20 cellular contexts compared by ENCODE assay signal in the genomic region with DNA sequence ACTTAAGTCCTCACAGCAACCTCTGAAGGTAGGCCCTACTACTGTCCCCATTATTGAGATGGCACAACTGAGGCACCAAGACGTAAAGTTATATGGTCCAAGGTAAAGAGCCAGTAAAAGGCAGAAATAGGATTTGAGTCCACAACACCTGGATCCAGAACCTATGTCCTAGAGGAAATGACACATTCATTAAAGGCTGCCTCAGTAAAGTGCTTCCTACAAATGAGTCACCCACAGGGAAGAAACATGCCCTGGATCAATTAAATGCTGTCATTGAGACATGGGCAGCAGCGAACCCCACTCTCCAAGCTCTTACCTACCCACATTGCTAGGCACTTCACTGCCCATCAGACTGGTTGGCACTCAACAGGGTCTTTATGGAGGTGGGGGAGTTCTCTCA.
DNase-seq lines count a peak whose midpoint lies in the region; ATAC-seq, FAIRE-seq and TF ChIP-seq lines count a peak whose summit lies in the region.
"Had no signal": no experiment of that assay in that cellular context is flagged by ENCODE, and none has a peak within 500 bp of the region (broad histone marks: within the 10 kb centered on the region; RNA-seq: fewer than 3 reads in every experiment).

No MANE protein-coding gene starts in this region.

- H3K4me1 ChIP-seq in HepG2 (ENCODE audit: insufficient read depth, low read length) (no peaks in the 10 kb centered on the region), right lobe of liver (no peaks in the 10 kb centered on the region), keratinocyte (ENCODE audit: control insufficient read depth, extremely low read depth, insufficient read depth, low read length) (peaks cover 5% of the 10 kb centered on the region)
- H3K4me1 ChIP-seq: A549, Caco-2 had no signal

- no peaks in the 10 kb centered on the region for H3K79me2 ChIP-seq in HepG2 (ENCODE audit: insufficient read depth, low read length)
- H3K79me2 ChIP-seq in keratinocyte (ENCODE audit: control insufficient read depth, insufficient read depth, low read length) = no peaks in the 10 kb centered on the region

- intact Hi-C loops in HepG2 (cut with micrococcal nuclease; ENCODE audit: unreplicated experiment) = no loop called here
- intact Hi-C loops in right lobe of liver (cut with DNase I) = no loop called here

- no peak for TF ChIP-seq RAD21 in HepG2 (CRISPR knock-in tag; IDR thresholded peaks at IDR 0.05)

- H3K9ac ChIP-seq in HepG2 (ENCODE audit: insufficient read depth, low read depth, low read length) (no peak overlapping the region), keratinocyte (ENCODE audit: control insufficient read depth, extremely low read depth, insufficient read depth, low read length) (no peak overlapping the region)
- H3K9ac ChIP-seq: BLaER1 treated with 17β-estradiol and CSF1 and Interleukin-3, amounts not matched to agents 10 nM and 100 nM had no signal

- BruUV-seq in HepG2 (replicated peaks; lab: Mats Ljungman, UMichigan) = no TSS peak

- POLR2A ChIA-PET in HepG2 (lab: Yijun Ruan, JAX) = no interaction called here

- FAIRE-seq in HepG2 (lab: Jason Lieb, UNC) (no peak), keratinocyte (lab: Jason Lieb, UNC) (peak; percentile 94)
- FAIRE-seq: A549, D721Med, G401.6, GM12891, GM19239 had no signal

- H3K4me3 ChIP-seq in HepG2 (replicated peaks in 1 of 3; ENCODE audit: insufficient read depth in 1 of 3, low read depth in 2 of 3, low read length in 3 of 3) (no peak overlapping the region), right lobe of liver (no peak overlapping the region), keratinocyte (ENCODE audit: control insufficient read depth in 2 of 3, extremely low read depth in 1 of 3, insufficient read depth in 2 of 3, low read depth in 1 of 3, low read length in 3 of 3) (no peak overlapping the region)
- H3K4me3 ChIP-seq: A549; BLaER1 treated with 17β-estradiol and CSF1 and Interleukin-3, amounts not matched to agents 10 nM and 100 nM had no signal

- H3K9me3 ChIP-seq in HepG2 (ENCODE audit: low read length) (peaks cover 16% of the 10 kb centered on the region; the same call in 1 of the 2 replicates), right lobe of liver (no peaks in the 10 kb centered on the region), keratinocyte (ENCODE audit: control insufficient read depth, low read depth, low read length) (no peaks in the 10 kb centered on the region)
- H3K9me3 ChIP-seq: A549; BLaER1 treated with 17β-estradiol and CSF1 and Interleukin-3, amounts not matched to agents 10 nM and 100 nM; Caco-2 had no signal

- no peak for TF ChIP-seq CTCF in HepG2 (CRISPR knock-in tag; IDR thresholded peaks at IDR 0.05)
- no peak for TF ChIP-seq CTCF in right lobe of liver (IDR thresholded peaks at IDR 0.05)
- TF ChIP-seq CTCF in keratinocyte (optimal IDR thresholded peaks at IDR 0.05 in 1 of 3, IDR thresholded peaks at IDR 0.05 in 1 of 3, conservative IDR thresholded peaks at IDR 0.05 in 1 of 3; ENCODE audit: extremely low read depth in 1 of 3, insufficient read depth in 2 of 3, low read length in 3 of 3) = no peak

- TF ChIP-seq POLR2A in HepG2 (IDR thresholded peaks at IDR 0.05; ENCODE audit: insufficient read depth in 1 of 2, low read depth in 2 of 2, low read length in 2 of 2) (no peak), right lobe of liver (IDR thresholded peaks at IDR 0.05) (no peak)

- no peak overlapping the region for H3K4me2 ChIP-seq in HepG2 (ENCODE audit: low read depth, low read length)
- peak overlapping the region; percentile 10 for H3K4me2 ChIP-seq in keratinocyte (ENCODE audit: control insufficient read depth, extremely low read depth, insufficient read depth, low read depth, low read length)
- H3K4me2 ChIP-seq: A549; BLaER1 treated with 17β-estradiol and CSF1 and Interleukin-3, amounts not matched to agents 10 nM and 100 nM had no signal

- CTCF ChIA-PET in HepG2 (lab: Yijun Ruan, JAX; ENCODE audit: low intra/inter-chr PET ratio, low total read pairs) = no interaction called here

- in situ Hi-C loops in HepG2 (cut with HindIII; ENCODE audit: extremely low pct_ligation_motif_present, low pct_unique_long_range_greater_than_20kb) = no loop called here

- H3K27me3 ChIP-seq in HepG2 (ENCODE audit: control insufficient read depth in 1 of 2, insufficient read depth in 2 of 2, low read length in 2 of 2) (no peaks in the 10 kb centered on the region), right lobe of liver (no peaks in the 10 kb centered on the region), keratinocyte (ENCODE audit: control insufficient read depth, extremely low read depth, insufficient read depth, low read length) (no peaks in the 10 kb centered on the region)
- H3K27me3 ChIP-seq: BLaER1 treated with 17β-estradiol and CSF1 and Interleukin-3, amounts not matched to agents 10 nM and 100 nM had no signal

- H3K36me3 ChIP-seq in HepG2 (replicated peaks in 1 of 2; ENCODE audit: control insufficient read depth in 1 of 2, insufficient read depth in 2 of 2, low read length in 2 of 2) (no peaks in the 10 kb centered on the region), right lobe of liver (no peaks in the 10 kb centered on the region), keratinocyte (ENCODE audit: control insufficient read depth in 2 of 2, extremely low read depth in 1 of 2, insufficient read depth in 2 of 2, low read length in 2 of 2) (no peaks in the 10 kb centered on the region)
- H3K36me3 ChIP-seq: BLaER1 treated with 17β-estradiol and CSF1 and Interleukin-3, amounts not matched to agents 10 nM and 100 nM had no signal

- H3K9me1 ChIP-seq in keratinocyte (ENCODE audit: control insufficient read depth, extremely low read depth, insufficient read depth, low read length) = no peaks in the 10 kb centered on the region

- DNase-seq in HepG2 (ENCODE audit: low spot score) = no peak
- no peak for DNase-seq in right lobe of liver
- no peak for DNase-seq in keratinocyte (ENCODE audit: low read depth, low spot score)
- no peak for DNase-seq in HuH-7.5 (ENCODE audit: low spot score)
- DNase-seq in activated CD4-positive, CD25-positive, alpha-beta regulatory T cell (lab: John Stamatoyannopoulos, UW) = no peak
- DNase-seq: AML-193; Caco-2; Calu3; CD4-positive, alpha-beta T cell; CD8-positive, alpha-beta T cell; DMS79 treated with DMSO at 0.1 percent for 48 hours; GF-D8 had no signal

- no peak for ATAC-seq in HepG2
- no peak for ATAC-seq in right lobe of liver
- ATAC-seq: A549; CD8-positive, alpha-beta T cell had no signal

- H2AFZ ChIP-seq in HepG2 (ENCODE audit: low read length) = no peak overlapping the region
- H2AFZ ChIP-seq in keratinocyte (ENCODE audit: control insufficient read depth, low read length) = no peak overlapping the region

- dilution Hi-C loops in keratinocyte (cut with MboI; ENCODE audit: extremely low pct_ligation_motif_present, low sequenced_read_pairs) = no loop called here

- H4K20me1 ChIP-seq in HepG2 (ENCODE audit: insufficient read depth, low read length) = no peaks in the 10 kb centered on the region
- no peaks in the 10 kb centered on the region for H4K20me1 ChIP-seq in keratinocyte (ENCODE audit: control insufficient read depth, extremely low read depth, insufficient read depth, low read length)
- H4K20me1 ChIP-seq: BLaER1 treated with 17β-estradiol and CSF1 and Interleukin-3, amounts not matched to agents 10 nM and 100 nM had no signal

- TF ChIP-seq EP300 in HepG2 (IDR thresholded peaks at IDR 0.05; ENCODE audit: low read depth in 2 of 2, low read length in 2 of 2) = no peak
- TF ChIP-seq EP300 in HepG2 (CRISPR knock-in tag; IDR thresholded peaks at IDR 0.05; ENCODE audit: borderline replicate concordance) = no peak

- H3K27ac ChIP-seq in HepG2 (ENCODE audit: extremely low read length, insufficient read depth, low read length) (no peak overlapping the region), right lobe of liver (no peak overlapping the region), keratinocyte (ENCODE audit: control insufficient read depth, insufficient read depth, low read length) (no peak overlapping the region)
- H3K27ac ChIP-seq: 22Rv1; A549; BLaER1 treated with 17β-estradiol and CSF1 and Interleukin-3, amounts not matched to agents 10 nM and 100 nM; C4-2B had no signal

- 15% methylated on average over 2 of the region's 2 CpGs for WGBS in HepG2 (ENCODE audit: low lambda C conversion rate)
- WGBS in right lobe of liver (ENCODE audit: insufficient coverage, low coverage, low lambda C conversion rate, missing lambda C conversion rate) = 46% methylated on average over 2 of the region's 2 CpGs

TF ChIP-seq in HepG2, 621 proteins besides CTCF, POLR2A, EP300 and RAD21:
- TF ChIP-seq ZNF629 (CRISPR knock-in tag; conservative IDR thresholded peaks at IDR 0.05) = 0 out of 2 replicates have a peak, but pooled peaks have one; percentile 6
- TF ChIP-seq, protein P1, sequence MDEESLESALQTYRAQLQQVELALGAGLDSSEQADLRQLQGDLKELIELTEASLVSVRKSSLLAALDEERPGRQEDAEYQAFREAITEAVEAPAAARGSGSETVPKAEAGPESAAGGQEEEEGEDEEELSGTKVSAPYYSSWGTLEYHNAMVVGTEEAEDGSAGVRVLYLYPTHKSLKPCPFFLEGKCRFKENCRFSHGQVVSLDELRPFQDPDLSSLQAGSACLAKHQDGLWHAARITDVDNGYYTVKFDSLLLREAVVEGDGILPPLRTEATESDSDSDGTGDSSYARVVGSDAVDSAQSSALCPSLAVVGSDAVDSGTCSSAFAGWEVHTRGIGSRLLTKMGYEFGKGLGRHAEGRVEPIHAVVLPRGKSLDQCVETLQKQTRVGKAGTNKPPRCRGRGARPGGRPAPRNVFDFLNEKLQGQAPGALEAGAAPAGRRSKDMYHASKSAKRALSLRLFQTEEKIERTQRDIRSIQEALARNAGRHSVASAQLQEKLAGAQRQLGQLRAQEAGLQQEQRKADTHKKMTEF (CRISPR knock-in tag; IDR thresholded peaks at IDR 0.05) = no peak
